Comparison of ENCODE assay signal across 22 cellular contexts in the genomic region with DNA sequence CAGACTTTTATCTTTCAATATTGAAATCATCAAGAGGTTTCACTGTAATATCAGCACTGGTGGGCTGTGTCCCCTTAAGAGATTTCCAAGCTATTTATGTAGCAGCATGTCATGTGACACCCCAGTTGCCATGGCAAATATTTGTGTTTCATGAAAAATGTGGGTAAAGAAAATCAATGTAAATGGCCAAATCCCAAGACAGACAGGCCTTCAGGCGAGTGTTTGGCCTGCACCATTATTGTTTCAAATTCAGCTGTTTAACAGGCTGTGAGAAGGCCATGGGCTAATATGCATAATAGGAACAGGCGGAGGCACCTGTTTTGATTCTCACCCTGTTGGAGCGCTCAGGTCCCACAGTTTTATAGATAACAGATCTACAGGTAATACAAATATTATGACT.
A peak's percentile ranks its signal among the peaks of the same experiment; 100 is the strongest.
DNase-seq lines count a peak whose midpoint lies in the region; ATAC-seq, FAIRE-seq and TF ChIP-seq lines count a peak whose summit lies in the region.
"Had no signal": no experiment of that assay in that cellular context is flagged by ENCODE, and none has a peak within 500 bp of the region (broad histone marks: within the 10 kb centered on the region; RNA-seq: fewer than 3 reads in every experiment).

No MANE protein-coding gene starts in this region.

- H3K9me3 ChIP-seq in A549 (no peaks in the 10 kb centered on the region), body of pancreas (no peaks in the 10 kb centered on the region), smooth muscle cell (replicated peaks; ENCODE audit: low read depth) (no peaks in the 10 kb centered on the region)
- H3K9me3 ChIP-seq: psoas muscle, suprapubic skin, upper lobe of right lung had no signal

- TF ChIP-seq RAD21 in A549 (conservative IDR thresholded peaks at IDR 0.05 in 1 of 2, IDR thresholded peaks at IDR 0.05 in 1 of 2) (no peak), Ishikawa (IDR thresholded peaks at IDR 0.05; ENCODE audit: low read depth) (no peak)

- H3K9ac ChIP-seq in smooth muscle cell (ENCODE audit: low read depth) = no peak overlapping the region

- CTCF ChIA-PET in A549 (lab: Yijun Ruan, JAX) = interaction anchor here (1.3 kb wide), 1 partner anchor 448 kb away, joined by 3 read pairs; no protein-coding TSS in a partner anchor

- DNase-seq in A549 (ENCODE audit: low read depth in 1 of 2, low spot score in 1 of 2) (no peak), body of pancreas (peak; percentile 78 to 92 (median 86)), myocyte (ENCODE audit: low read depth) (peak; percentile 14), T-helper 2 cell (no peak), smooth muscle cell (lab: John Stamatoyannopoulos, UW; ENCODE audit: unreplicated experiment) (no peak), NK-92 (lab: John Stamatoyannopoulos, UW; ENCODE audit: unreplicated experiment) (no peak), GM12892 (ENCODE audit: insufficient read length) (no peak)
- DNase-seq: activated CD4-positive, alpha-beta T cell treated with anti-CD3 and anti-CD28 coated beads, Interleukin-2, amount 10 ng/mL, durations not matched to agents 7 days and 5 days; activated naive CD4-positive, alpha-beta T cell; activated T-cell treated with anti-CD3 and anti-CD28 coated beads, Interleukin-2, amount 50 U/mL, for 72 hours; brain microvascular endothelial cell; DND-41; NCI-H1436; nephron progenitor cell; psoas muscle; stimulated activated naive CD4-positive, alpha-beta T cell; upper lobe of right lung had no signal

- H3K4me1 ChIP-seq in A549 (peaks cover 9% of the 10 kb centered on the region; the same call in 1 of the 3 replicates), body of pancreas (peaks cover 26% of the 10 kb centered on the region), smooth muscle cell (ENCODE audit: low read depth) (no peaks in the 10 kb centered on the region)
- H3K4me1 ChIP-seq: psoas muscle, suprapubic skin, upper lobe of right lung had no signal

- no peak overlapping the region for H2AFZ ChIP-seq in smooth muscle cell (ENCODE audit: low read depth)

- TF ChIP-seq EP300 in A549 (IDR thresholded peaks at IDR 0.05) (no peak), Ishikawa (IDR thresholded peaks at IDR 0.05; ENCODE audit: borderline replicate concordance) (no peak)

- H3K27ac ChIP-seq in A549 = no peak overlapping the region
- peak overlapping the region; percentile 77 to 92 (median 86) for H3K27ac ChIP-seq in body of pancreas
- H3K27ac ChIP-seq in smooth muscle cell (ENCODE audit: low read depth) = no peak overlapping the region
- H3K27ac ChIP-seq: brain microvascular endothelial cell, C4-2B, psoas muscle, suprapubic skin, upper lobe of right lung, VCaP had no signal

- intact Hi-C loops in body of pancreas (cut with DNase I) = no loop called here

- no peak for FAIRE-seq in A549 (lab: Jason Lieb, UNC)
- no peak for FAIRE-seq in GM12892 (lab: Jason Lieb, UNC)
- FAIRE-seq: islet of Langerhans had no signal

- H3K36me3 ChIP-seq in body of pancreas (replicated peaks in 1 of 2; ENCODE audit: insufficient read depth in 1 of 2, low read depth in 2 of 2) (no peaks in the 10 kb centered on the region), smooth muscle cell (ENCODE audit: low read depth) (no peaks in the 10 kb centered on the region)
- H3K36me3 ChIP-seq: brain microvascular endothelial cell, suprapubic skin, upper lobe of right lung had no signal

- H3K27me3 ChIP-seq in body of pancreas = no peaks in the 10 kb centered on the region
- no peaks in the 10 kb centered on the region for H3K27me3 ChIP-seq in smooth muscle cell (ENCODE audit: low read depth)
- H3K27me3 ChIP-seq: brain microvascular endothelial cell, suprapubic skin, upper lobe of right lung had no signal

- TF ChIP-seq POLR2A in A549 (IDR thresholded peaks at IDR 0.05; ENCODE audit: low read length) = no peak
- peak in 2 of 3 donors; percentile 1 to 37 for TF ChIP-seq POLR2A in body of pancreas (IDR thresholded peaks at IDR 0.05)
- TF ChIP-seq POLR2A in GM12892 (IDR thresholded peaks at IDR 0.05; ENCODE audit: low read depth, low read length) = no peak

- POLR2A ChIA-PET in A549 (lab: Yijun Ruan, JAX) = no interaction called here

- H3K4me3 ChIP-seq in A549 (no peak overlapping the region), body of pancreas (no peak overlapping the region), smooth muscle cell (no peak overlapping the region)
- H3K4me3 ChIP-seq: psoas muscle, suprapubic skin, upper lobe of right lung had no signal

- no peaks in the 10 kb centered on the region for H3K79me2 ChIP-seq in smooth muscle cell (ENCODE audit: low read depth)

- ATAC-seq in A549 (no peak), body of pancreas (peak; percentile 98)
- ATAC-seq: activated T-cell treated with anti-CD3 and anti-CD28 coated beads, Interleukin-2, amount 50 U/mL, for 72 hours; psoas muscle; upper lobe of right lung had no signal

- H3F3A ChIP-seq in smooth muscle cell (ENCODE audit: low read depth) = no peaks in the 10 kb centered on the region

- H3K4me2 ChIP-seq in A549 (no peak overlapping the region), smooth muscle cell (no peak overlapping the region)

- no peak for TF ChIP-seq CTCF in A549 (IDR thresholded peaks at IDR 0.05)
- TF ChIP-seq CTCF in body of pancreas (IDR thresholded peaks at IDR 0.05) = no peak
- no peak for TF ChIP-seq CTCF in smooth muscle cell (IDR thresholded peaks at IDR 0.05; ENCODE audit: borderline replicate concordance, insufficient read depth, poor library complexity, severe bottlenecking)

- no peaks in the 10 kb centered on the region for H4K20me1 ChIP-seq in smooth muscle cell (ENCODE audit: low read depth)

- WGBS in A549 (ENCODE audit: missing lambda C conversion rate) = 80% methylated on average over 3 of the region's 3 CpGs
- 28 to 35% methylated on average over 3 of the region's 3 CpGs for WGBS in body of pancreas, 2 donors
- WGBS in smooth muscle cell (ENCODE audit: low lambda C conversion rate) = 95% methylated on average over 3 of the region's 3 CpGs

TF ChIP-seq in A549, 52 proteins besides CTCF, POLR2A, EP300 and RAD21:
- no peak for TF ChIP-seq SMC3 (IDR thresholded peaks at IDR 0.05)
- TF ChIP-seq, protein P1, sequence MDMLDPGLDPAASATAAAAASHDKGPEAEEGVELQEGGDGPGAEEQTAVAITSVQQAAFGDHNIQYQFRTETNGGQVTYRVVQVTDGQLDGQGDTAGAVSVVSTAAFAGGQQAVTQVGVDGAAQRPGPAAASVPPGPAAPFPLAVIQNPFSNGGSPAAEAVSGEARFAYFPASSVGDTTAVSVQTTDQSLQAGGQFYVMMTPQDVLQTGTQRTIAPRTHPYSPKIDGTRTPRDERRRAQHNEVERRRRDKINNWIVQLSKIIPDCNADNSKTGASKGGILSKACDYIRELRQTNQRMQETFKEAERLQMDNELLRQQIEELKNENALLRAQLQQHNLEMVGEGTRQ (IDR thresholded peaks at IDR 0.05) = 0 out of 2 replicates have a peak, but pooled peaks have one; percentile 9
- TF ChIP-seq, protein P2, sequence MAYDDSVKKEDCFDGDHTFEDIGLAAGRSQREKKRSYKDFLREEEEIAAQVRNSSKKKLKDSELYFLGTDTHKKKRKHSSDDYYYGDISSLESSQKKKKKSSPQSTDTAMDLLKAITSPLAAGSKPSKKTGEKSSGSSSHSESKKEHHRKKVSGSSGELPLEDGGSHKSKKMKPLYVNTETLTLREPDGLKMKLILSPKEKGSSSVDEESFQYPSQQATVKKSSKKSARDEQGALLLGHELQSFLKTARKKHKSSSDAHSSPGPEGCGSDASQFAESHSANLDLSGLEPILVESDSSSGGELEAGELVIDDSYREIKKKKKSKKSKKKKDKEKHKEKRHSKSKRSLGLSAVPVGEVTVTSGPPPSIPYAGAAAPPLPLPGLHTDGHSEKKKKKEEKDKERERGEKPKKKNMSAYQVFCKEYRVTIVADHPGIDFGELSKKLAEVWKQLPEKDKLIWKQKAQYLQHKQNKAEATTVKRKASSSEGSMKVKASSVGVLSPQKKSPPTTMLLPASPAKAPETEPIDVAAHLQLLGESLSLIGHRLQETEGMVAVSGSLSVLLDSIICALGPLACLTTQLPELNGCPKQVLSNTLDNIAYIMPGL (CRISPR knock-in tag; IDR thresholded peaks at IDR 0.05; ENCODE audit: borderline replicate concordance) = no peak

TF ChIP-seq in Ishikawa, 13 proteins besides CTCF, POLR2A, EP300 and RAD21:
- TF ChIP-seq, protein P3, sequence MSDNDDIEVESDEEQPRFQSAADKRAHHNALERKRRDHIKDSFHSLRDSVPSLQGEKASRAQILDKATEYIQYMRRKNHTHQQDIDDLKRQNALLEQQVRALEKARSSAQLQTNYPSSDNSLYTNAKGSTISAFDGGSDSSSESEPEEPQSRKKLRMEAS (IDR thresholded peaks at IDR 0.05) = no peak
- TF ChIP-seq, protein P4, sequence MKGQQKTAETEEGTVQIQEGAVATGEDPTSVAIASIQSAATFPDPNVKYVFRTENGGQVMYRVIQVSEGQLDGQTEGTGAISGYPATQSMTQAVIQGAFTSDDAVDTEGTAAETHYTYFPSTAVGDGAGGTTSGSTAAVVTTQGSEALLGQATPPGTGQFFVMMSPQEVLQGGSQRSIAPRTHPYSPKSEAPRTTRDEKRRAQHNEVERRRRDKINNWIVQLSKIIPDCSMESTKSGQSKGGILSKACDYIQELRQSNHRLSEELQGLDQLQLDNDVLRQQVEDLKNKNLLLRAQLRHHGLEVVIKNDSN (IDR thresholded peaks at IDR 0.05) = peak; percentile 46; the same call in 1 of the 2 replicates
- no peak for TF ChIP-seq FOXM1 (IDR thresholded peaks at IDR 0.05; ENCODE audit: borderline replicate concordance, low read depth)
- no peak for TF ChIP-seq YY1 (IDR thresholded peaks at IDR 0.05; ENCODE audit: low read depth)
- TF ChIP-seq TCF12 (IDR thresholded peaks at IDR 0.05; ENCODE audit: low read depth) = no peak

Comparison
In these comparisons a context has a peak if more than half of its experiments do, and no peak if none do; other contexts are left out.
1. DNase-seq: peak in body of pancreas (4 of 4) and myocyte (single experiment); none in A549 (0 of 2), T-helper 2 cell (0 of 5), smooth muscle cell (single experiment), NK-92 (single experiment) and GM12892 (single experiment).
2. H3K27ac ChIP-seq: peak in body of pancreas (4 of 4); none in A549 (0 of 2) and smooth muscle cell (single experiment).
3. POLR2A ChIP-seq: peak in body of pancreas (2 of 3); none in A549 (single experiment) and GM12892 (single experiment).